8 cellular contexts compared by ENCODE assay signal in genomic region chr1:54404939-54405880, GRCh38. TPM values are rescaled to one million over a fixed set of nuclear protein-coding genes. Genes with fewer than 3 reads are reported as not detected.
DNase-seq lines count a peak whose midpoint lies in the region; ATAC-seq and TF ChIP-seq lines count a peak whose summit lies in the region.

No MANE protein-coding gene starts in this region.

- H3K4me3 ChIP-seq in HUES48 (ENCODE audit: low read depth, low read length) (peak overlapping the region; percentile 86), left ventricle myocardium inferior (peak overlapping the region; percentile 95), retinal pigment epithelial cell (ENCODE audit: low read length) (peak overlapping the region; percentile 61)

- H3K4me1 ChIP-seq in HUES48 (ENCODE audit: control insufficient read depth, insufficient read depth, low read length) (peaks cover 46% of the 10 kb centered on the region), left ventricle myocardium inferior (peaks cover 83% of the 10 kb centered on the region)

- H3K27me3 ChIP-seq in HUES48 (ENCODE audit: control insufficient read depth, insufficient read depth, low read length) (no peaks in the 10 kb centered on the region), left ventricle myocardium inferior (ENCODE audit: low read depth) (no peaks in the 10 kb centered on the region)

- H3K4me1 Mint-ChIP-seq in Calu3 (ENCODE audit: low read depth, unreplicated experiment) = peaks cover 24% of the 10 kb centered on the region
- peaks cover 79% of the 10 kb centered on the region for H3K4me1 Mint-ChIP-seq in activated T-helper 1 cell treated with anti-CD3 and anti-CD28 coated beads, Interleukin-12 subunit alpha, Interleukin-12 subunit beta, Interleukin-2, Interleukin-4 antibody, amounts not matched to agents 30 ng/mL and 10 ng/mL and 1 ng/mL, durations not matched to agents 14 hours and 24 hours and 36 hours (ENCODE audit: low read depth)

- TF ChIP-seq CTCF in Calu3 (IDR thresholded peaks at IDR 0.05; ENCODE audit: unreplicated experiment) = no peak
- TF ChIP-seq CTCF in left ventricle myocardium inferior (IDR thresholded peaks at IDR 0.05; ENCODE audit: borderline replicate concordance) = no peak
- peak; percentile 4 for TF ChIP-seq CTCF in retinal pigment epithelial cell (conservative IDR thresholded peaks at IDR 0.05; ENCODE audit: low read depth, low read length)
- no peak for TF ChIP-seq CTCF in GM10248 (IDR thresholded peaks at IDR 0.05; ENCODE audit: control extremely low read depth, extremely low read depth, low read depth, missing control alignments)

- H3K27me3 Mint-ChIP-seq in Calu3 (ENCODE audit: unreplicated experiment) = no peaks in the 10 kb centered on the region
- no peaks in the 10 kb centered on the region for H3K27me3 Mint-ChIP-seq in activated T-helper 1 cell treated with anti-CD3 and anti-CD28 coated beads, Interleukin-12 subunit alpha, Interleukin-12 subunit beta, Interleukin-2, Interleukin-4 antibody, amounts not matched to agents 30 ng/mL and 10 ng/mL and 1 ng/mL, durations not matched to agents 14 hours and 24 hours and 36 hours (ENCODE audit: insufficient read depth)

- intact Hi-C loops in Calu3 (cut with micrococcal nuclease; ENCODE audit: unreplicated experiment) (no loop called here), left ventricle myocardium inferior (cut with micrococcal nuclease) (loop anchor here (10.0 kb wide), 1 partner anchor 100 kb away; no protein-coding TSS in a partner anchor)
- intact Hi-C loops in activated T-helper 1 cell treated with anti-CD3 and anti-CD28 coated beads, Interleukin-12 subunit alpha, Interleukin-12 subunit beta, Interleukin-2, Interleukin-4 antibody, amounts not matched to agents 30 ng/mL and 10 ng/mL and 1 ng/mL, durations not matched to agents 14 hours and 24 hours and 36 hours (cut with micrococcal nuclease) = loop anchor here (5.0 to 10.0 kb wide), 6 partner anchors 283 to 1850 kb away; partner anchors contain the start of genes DHCR24, IFT25, LRRC42 and NDC1

- H3K27ac ChIP-seq in HUES48 (ENCODE audit: low read depth, low read length) = peak overlapping the region; percentile 2
- peak overlapping the region; percentile 93 for H3K27ac ChIP-seq in left ventricle myocardium inferior (replicated peaks)

- CTCF ChIA-PET in Calu3 (lab: Charles Lee) = no interaction called here
- CTCF ChIA-PET in GM10248 (lab: Yijun Ruan, JAX) = interaction anchor here (2.5 kb wide), 1 partner anchor 84 kb away, joined by 9 read pairs; no protein-coding TSS in a partner anchor

- no TSS peak for BruUV-seq in Calu3 (replicated peaks; lab: Mats Ljungman, UMichigan)

- no peak for ATAC-seq in GM18858 (IDR thresholded peaks at IDR 0.05; ENCODE audit: unreplicated experiment)

- no peaks in the 10 kb centered on the region for H3K9me3 ChIP-seq in HUES48 (ENCODE audit: control insufficient read depth, insufficient read depth, low read length)
- no peaks in the 10 kb centered on the region for H3K9me3 ChIP-seq in left ventricle myocardium inferior (replicated peaks)

- H3K9me3 Mint-ChIP-seq in Calu3 (ENCODE audit: low read depth, unreplicated experiment) = no peaks in the 10 kb centered on the region
- H3K9me3 Mint-ChIP-seq in activated T-helper 1 cell treated with anti-CD3 and anti-CD28 coated beads, Interleukin-12 subunit alpha, Interleukin-12 subunit beta, Interleukin-2, Interleukin-4 antibody, amounts not matched to agents 30 ng/mL and 10 ng/mL and 1 ng/mL, durations not matched to agents 14 hours and 24 hours and 36 hours = no peaks in the 10 kb centered on the region

- H3K36me3 ChIP-seq in HUES48 (ENCODE audit: control insufficient read depth, insufficient read depth, low read length) (peaks cover 35% of the 10 kb centered on the region), left ventricle myocardium inferior (peaks cover 14% of the 10 kb centered on the region)

- peaks cover 17% of the 10 kb centered on the region for H3K36me3 Mint-ChIP-seq in Calu3 (ENCODE audit: insufficient read depth, unreplicated experiment)
- peaks cover 42% of the 10 kb centered on the region for H3K36me3 Mint-ChIP-seq in activated T-helper 1 cell treated with anti-CD3 and anti-CD28 coated beads, Interleukin-12 subunit alpha, Interleukin-12 subunit beta, Interleukin-2, Interleukin-4 antibody, amounts not matched to agents 30 ng/mL and 10 ng/mL and 1 ng/mL, durations not matched to agents 14 hours and 24 hours and 36 hours (ENCODE audit: low read depth)

- peak overlapping the region; percentile 61 for H3K4me3 Mint-ChIP-seq in Calu3 (ENCODE audit: low read depth, unreplicated experiment)
- H3K4me3 Mint-ChIP-seq in activated T-helper 1 cell treated with anti-CD3 and anti-CD28 coated beads, Interleukin-12 subunit alpha, Interleukin-12 subunit beta, Interleukin-2, Interleukin-4 antibody, amounts not matched to agents 30 ng/mL and 10 ng/mL and 1 ng/mL, durations not matched to agents 14 hours and 24 hours and 36 hours = peak overlapping the region; percentile 88

- peak; percentile 41 for DNase-seq in Calu3
- DNase-seq in activated T-helper 1 cell treated with anti-CD3 and anti-CD28 coated beads, Interleukin-12 subunit alpha, Interleukin-12 subunit beta, Interleukin-2, Interleukin-4 antibody, amounts not matched to agents 30 ng/mL and 10 ng/mL and 1 ng/mL, durations not matched to agents 14 hours and 24 hours and 36 hours (ENCODE audit: low spot score) = no peak
- peak; percentile 33 for DNase-seq in left ventricle myocardium inferior
- DNase-seq in retinal pigment epithelial cell (ENCODE audit: low read depth) = no peak
- DNase-seq in DMS153 treated with DMSO at 0.1 percent for 48 hours (lab: John Stamatoyannopoulos, UW; ENCODE audit: unreplicated experiment) = no peak
- DNase-seq in GM10248 (ENCODE audit: extremely low spot score) = no peak

- POLR2A ChIA-PET in GM10248 (lab: Yijun Ruan, JAX) = no interaction called here

- H3K27ac Mint-ChIP-seq in Calu3 (ENCODE audit: unreplicated experiment) = no peak overlapping the region
- peak overlapping the region; percentile 70 for H3K27ac Mint-ChIP-seq in activated T-helper 1 cell treated with anti-CD3 and anti-CD28 coated beads, Interleukin-12 subunit alpha, Interleukin-12 subunit beta, Interleukin-2, Interleukin-4 antibody, amounts not matched to agents 30 ng/mL and 10 ng/mL and 1 ng/mL, durations not matched to agents 14 hours and 24 hours and 36 hours

- peak overlapping the region; percentile 15; the same call in 1 of the 2 replicates for H3K9ac ChIP-seq in HUES48 (ENCODE audit: low read depth, low read length)

RNA-seq across cellular contexts. Expression of gene SSBP3, which starts 1.0 kb away (rescaled TPM):
- total RNA-seq in Calu3 (2022) (16.6 and 16.7 TPM in 2 replicates), left ventricle myocardium inferior (57.7 TPM)
- 98.0 and 110 TPM in 2 replicates for total RNA-seq in activated T-helper 1 cell treated with anti-CD3 and anti-CD28 coated beads, Interleukin-12 subunit alpha, Interleukin-12 subunit beta, Interleukin-2, Interleukin-4 antibody, amounts not matched to agents 30 ng/mL and 10 ng/mL and 1 ng/mL, durations not matched to agents 14 hours and 24 hours and 36 hours

Comparison
In these comparisons a context has a peak if more than half of its experiments do, and no peak if none do; other contexts are left out.
1. DNase-seq: peak in Calu3 (single experiment) and left ventricle myocardium inferior (single experiment); none in activated T-helper 1 cell treated with anti-CD3 and anti-CD28 coated beads, Interleukin-12 subunit alpha, Interleukin-12 subunit beta, Interleukin-2, Interleukin-4 antibody, amounts not matched to agents 30 ng/mL and 10 ng/mL and 1 ng/mL, durations not matched to agents 14 hours and 24 hours and 36 hours (single experiment), retinal pigment epithelial cell (single experiment), DMS153 treated with DMSO at 0.1 percent for 48 hours (single experiment) and GM10248 (single experiment).
2. Peak in every context shown above with its lines, with median percentiles within 50 percentile points of each other: H3K4me3 ChIP-seq.